ENCODE assay signal across 27 cellular contexts in the genomic region with DNA sequence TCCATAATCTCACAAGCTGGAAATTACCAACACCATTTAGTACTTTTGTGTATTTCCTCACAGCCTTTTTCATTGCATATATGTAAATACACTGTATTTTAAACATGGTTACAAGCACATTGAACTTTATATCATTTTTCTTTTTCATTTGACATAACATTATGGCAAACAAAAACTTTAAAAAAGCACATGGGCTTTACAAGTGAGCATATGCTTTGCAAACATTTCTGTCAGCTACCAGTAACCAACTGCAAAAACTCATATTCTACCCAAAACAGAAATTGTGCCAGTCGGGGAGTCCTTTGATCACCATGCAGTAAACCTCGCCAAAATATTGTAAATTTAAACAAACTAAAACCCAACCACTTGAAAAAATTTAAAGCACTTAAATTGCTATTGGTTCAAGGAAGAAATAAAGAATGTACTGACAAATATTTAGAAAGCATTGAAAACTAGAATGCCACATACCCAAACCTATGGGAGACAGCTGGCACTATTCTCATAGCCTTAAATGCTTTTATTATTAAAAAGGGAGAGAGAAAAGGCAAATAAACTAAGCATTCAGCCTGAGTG.
"Had no signal": no experiment of that assay in that cellular context is flagged by ENCODE, and none has a peak within 500 bp of the region (broad histone marks: within the 10 kb centered on the region; RNA-seq: fewer than 3 reads in every experiment).

No MANE protein-coding gene starts in this region.

- H3K36me3 ChIP-seq: esophagus muscularis mucosa, heart right ventricle, uterus had no signal

- H3K4me3 ChIP-seq: esophagus muscularis mucosa, heart right ventricle, mucosa of descending colon, testis, uterus had no signal

- H3K27ac Mint-ChIP-seq: activated CD4-positive, alpha-beta T cell treated with anti-CD3 and anti-CD28 coated beads, Interleukin-2, amount 10 ng/mL, durations not matched to agents 7 days and 5 days; activated CD8-positive, alpha-beta memory T cell treated with anti-CD3 and anti-CD28 coated beads, Interleukin-2, amount 10 ng/mL, durations not matched to agents 7 days and 5 days; activated CD8-positive, alpha-beta T cell treated with anti-CD3 and anti-CD28 coated beads for 36 hours; activated naive CD8-positive, alpha-beta T cell treated with anti-CD3 and anti-CD28 coated beads, Interleukin-2, amount 50 U/mL, for 24 hours had no signal

- H3K4me3 Mint-ChIP-seq: activated CD4-positive, alpha-beta T cell treated with anti-CD3 and anti-CD28 coated beads, Interleukin-2, amount 10 ng/mL, durations not matched to agents 7 days and 5 days; activated CD8-positive, alpha-beta memory T cell treated with anti-CD3 and anti-CD28 coated beads, Interleukin-2, amount 10 ng/mL, durations not matched to agents 7 days and 5 days; activated CD8-positive, alpha-beta T cell treated with anti-CD3 and anti-CD28 coated beads for 36 hours; activated naive CD8-positive, alpha-beta T cell treated with anti-CD3 and anti-CD28 coated beads, Interleukin-2, amount 50 U/mL, for 24 hours; brain; effector memory CD8-positive, alpha-beta T cell; nephron progenitor cell had no signal

- H3K9me3 Mint-ChIP-seq: activated naive CD8-positive, alpha-beta T cell treated with anti-CD3 and anti-CD28 coated beads, Interleukin-2, amount 50 U/mL, for 24 hours; effector memory CD8-positive, alpha-beta T cell; nephron progenitor cell had no signal

- ATAC-seq: activated CD8-positive, alpha-beta memory T cell treated with anti-CD3 and anti-CD28 coated beads, Interleukin-2, amount 10 ng/mL, durations not matched to agents 7 days and 5 days; activated CD8-positive, alpha-beta T cell treated with anti-CD3 and anti-CD28 coated beads for 36 hours; activated naive CD8-positive, alpha-beta T cell treated with anti-CD3 and anti-CD28 coated beads, Interleukin-2, amount 50 U/mL, for 24 hours; effector memory CD8-positive, alpha-beta T cell; heart right ventricle; left colon; mucosa of descending colon; sciatic nerve had no signal

- H3K27me3 ChIP-seq: esophagus muscularis mucosa, heart right ventricle, testis, uterus had no signal

- H3K9me3 ChIP-seq: esophagus muscularis mucosa, mucosa of descending colon, testis, uterus had no signal

- H3K27me3 Mint-ChIP-seq: activated CD4-positive, alpha-beta T cell treated with anti-CD3 and anti-CD28 coated beads, Interleukin-2, amount 10 ng/mL, durations not matched to agents 7 days and 5 days; activated CD8-positive, alpha-beta memory T cell treated with anti-CD3 and anti-CD28 coated beads, Interleukin-2, amount 10 ng/mL, durations not matched to agents 7 days and 5 days; activated CD8-positive, alpha-beta T cell treated with anti-CD3 and anti-CD28 coated beads for 36 hours; activated naive CD8-positive, alpha-beta T cell treated with anti-CD3 and anti-CD28 coated beads, Interleukin-2, amount 50 U/mL, for 24 hours; brain; effector memory CD8-positive, alpha-beta T cell had no signal

- DNase-seq: activated CD4-positive, alpha-beta T cell treated with anti-CD3 and anti-CD28 coated beads, Interleukin-2, amount 10 ng/mL, durations not matched to agents 7 days and 5 days; activated CD8-positive, alpha-beta memory T cell treated with anti-CD3 and anti-CD28 coated beads, Interleukin-2, amount 10 ng/mL, durations not matched to agents 7 days and 5 days; activated CD8-positive, alpha-beta T cell treated with anti-CD3 and anti-CD28 coated beads for 36 hours; activated gamma-delta T cell; activated naive CD4-positive, alpha-beta T cell treated with anti-CD3 and anti-CD28 coated beads, Interleukin-2, amount 50 U/mL, for 16 hours; activated naive CD8-positive, alpha-beta T cell treated with anti-CD3 and anti-CD28 coated beads, Interleukin-2, amount 50 U/mL, for 24 hours; activated T-cell treated with anti-CD3 and anti-CD28 coated beads for 4 hours; anterior cingulate cortex; effector memory CD8-positive, alpha-beta T cell; heart right ventricle; left colon; mesendoderm; mucosa of descending colon; nephron progenitor cell; nucleus accumbens; small intestine; stimulated activated CD4-positive, alpha-beta T cell treated with anti-CD3 and anti-CD28 coated beads, Interleukin-15, amount 100 ng/mL, for 24 hours; stimulated activated CD4-positive, alpha-beta T cell treated with anti-CD3 and anti-CD28 coated beads, Interleukin-2, amount 100 ng/mL, for 48 hours; stimulated activated CD8-positive, alpha-beta memory T cell treated with anti-CD3 and anti-CD28 coated beads, Interleukin-4, amount 100 ng/mL, for 48 hours; stimulated activated naive CD4-positive, alpha-beta T cell; testis; trophoblast cell; uterus had no signal

- H3K27ac ChIP-seq: esophagus muscularis mucosa, heart right ventricle, testis, uterus had no signal

- FAIRE-seq: keratinocyte, small intestine had no signal

- H3K4me1 ChIP-seq: uterus had no signal
